ENCODE assay signal across 17 cellular contexts in genomic region chr16:89729863-89730574, GRCh38. TPM values are rescaled to one million over a fixed set of nuclear protein-coding genes. Genes with fewer than 3 reads are reported as not detected.
DNase-seq lines count a peak whose midpoint lies in the region; TF ChIP-seq lines count a peak whose summit lies in the region.
"Had no signal": no experiment of that assay in that cellular context is flagged by ENCODE, and none has a peak within 500 bp of the region (broad histone marks: within the 10 kb centered on the region; RNA-seq: fewer than 3 reads in every experiment).

No MANE protein-coding gene starts in this region.

- peaks cover 89% of the 10 kb centered on the region for H3K36me3 ChIP-seq in suprapubic skin

- no peaks in the 10 kb centered on the region for H3K27me3 ChIP-seq in suprapubic skin
- H3K27me3 ChIP-seq: breast epithelium, heart left ventricle had no signal

- DNase-seq in activated CD4-positive, alpha-beta memory T cell treated with anti-CD3 and anti-CD28 coated beads for 36 hours = no peak
- DNase-seq in activated CD4-positive, alpha-beta memory T cell treated with anti-CD3 and anti-CD28 coated beads, Interleukin-2, amount 10 ng/mL, durations not matched to agents 7 days and 5 days = no peak
- DNase-seq in D341Med (ENCODE audit: low spot score) (peak; percentile 75), astrocyte of the hippocampus (ENCODE audit: low read depth, low spot score) (peak; percentile 41), myocyte (ENCODE audit: low read depth) (peak; percentile 9), suprapubic skin (ENCODE audit: low spot score in 2 of 2) (no peak), NCI-H526 treated with DMSO at 0.1 percent for 48 hours (lab: John Stamatoyannopoulos, UW) (no peak), ecto neural progenitor cell (ENCODE audit: low spot score) (no peak)
- DNase-seq: activated CD4-positive, alpha-beta T cell treated with anti-CD3 and anti-CD28 coated beads for 1 hour; activated naive CD4-positive, alpha-beta T cell treated with anti-CD3 and anti-CD28 coated beads for 36 hours; CD8-positive, alpha-beta memory T cell; effector CD4-positive, alpha-beta T cell; NCI-H510A treated with DMSO at 0.1 percent for 48 hours; PC-3; SK-N-SH had no signal

- no peaks in the 10 kb centered on the region for H3K4me1 ChIP-seq in suprapubic skin
- H3K4me1 ChIP-seq: breast epithelium had no signal

- H3K4me3 ChIP-seq in suprapubic skin = no peak overlapping the region
- H3K4me3 ChIP-seq: breast epithelium, heart left ventricle had no signal

- no peak for TF ChIP-seq EP300 in suprapubic skin (IDR thresholded peaks at IDR 0.05)

- H3K4me3 Mint-ChIP-seq in activated CD4-positive, alpha-beta memory T cell treated with anti-CD3 and anti-CD28 coated beads for 36 hours = no peak overlapping the region
- H3K4me3 Mint-ChIP-seq in activated CD4-positive, alpha-beta memory T cell treated with anti-CD3 and anti-CD28 coated beads, Interleukin-2, amount 10 ng/mL, durations not matched to agents 7 days and 5 days = no peak overlapping the region
- H3K4me3 Mint-ChIP-seq: activated naive CD4-positive, alpha-beta T cell treated with anti-CD3 and anti-CD28 coated beads for 36 hours had no signal

- H3K4me1 Mint-ChIP-seq in activated CD4-positive, alpha-beta memory T cell treated with anti-CD3 and anti-CD28 coated beads for 36 hours (ENCODE audit: low read depth) = peaks cover 34% of the 10 kb centered on the region
- peaks cover 33% of the 10 kb centered on the region for H3K4me1 Mint-ChIP-seq in activated CD4-positive, alpha-beta memory T cell treated with anti-CD3 and anti-CD28 coated beads, Interleukin-2, amount 10 ng/mL, durations not matched to agents 7 days and 5 days

- CTCF ChIA-PET in activated CD4-positive, alpha-beta memory T cell treated with anti-CD3 and anti-CD28 coated beads for 36 hours (lab: Charles Lee) = no interaction called here
- CTCF ChIA-PET in activated CD4-positive, alpha-beta memory T cell treated with anti-CD3 and anti-CD28 coated beads, Interleukin-2, amount 10 ng/mL, durations not matched to agents 7 days and 5 days (lab: Charles Lee) = no interaction called here

- POLR2A ChIA-PET in activated CD4-positive, alpha-beta memory T cell treated with anti-CD3 and anti-CD28 coated beads for 36 hours (lab: Charles Lee) = no interaction called here
- POLR2A ChIA-PET in activated CD4-positive, alpha-beta memory T cell treated with anti-CD3 and anti-CD28 coated beads, Interleukin-2, amount 10 ng/mL, durations not matched to agents 7 days and 5 days (lab: Charles Lee) = no interaction called here

- no peaks in the 10 kb centered on the region for H3K27me3 Mint-ChIP-seq in activated CD4-positive, alpha-beta memory T cell treated with anti-CD3 and anti-CD28 coated beads for 36 hours
- no peaks in the 10 kb centered on the region for H3K27me3 Mint-ChIP-seq in activated CD4-positive, alpha-beta memory T cell treated with anti-CD3 and anti-CD28 coated beads, Interleukin-2, amount 10 ng/mL, durations not matched to agents 7 days and 5 days
- H3K27me3 Mint-ChIP-seq: CD8-positive, alpha-beta memory T cell had no signal

- peak overlapping the region; percentile 23 for H3K27ac Mint-ChIP-seq in activated CD4-positive, alpha-beta memory T cell treated with anti-CD3 and anti-CD28 coated beads for 36 hours
- no peak overlapping the region for H3K27ac Mint-ChIP-seq in activated CD4-positive, alpha-beta memory T cell treated with anti-CD3 and anti-CD28 coated beads, Interleukin-2, amount 10 ng/mL, durations not matched to agents 7 days and 5 days
- H3K27ac Mint-ChIP-seq: activated naive CD4-positive, alpha-beta T cell treated with anti-CD3 and anti-CD28 coated beads for 36 hours had no signal

- no peak overlapping the region for H3K27ac ChIP-seq in suprapubic skin
- H3K27ac ChIP-seq: breast epithelium, heart left ventricle had no signal

- no peak for TF ChIP-seq POLR2A in suprapubic skin (IDR thresholded peaks at IDR 0.05)

- 84% methylated on average over 12 of the region's 13 CpGs for WGBS in suprapubic skin

- H3K36me3 Mint-ChIP-seq in activated CD4-positive, alpha-beta memory T cell treated with anti-CD3 and anti-CD28 coated beads for 36 hours = peaks cover 48% of the 10 kb centered on the region
- H3K36me3 Mint-ChIP-seq in activated CD4-positive, alpha-beta memory T cell treated with anti-CD3 and anti-CD28 coated beads, Interleukin-2, amount 10 ng/mL, durations not matched to agents 7 days and 5 days (ENCODE audit: low read depth) = peaks cover 65% of the 10 kb centered on the region

- no peaks in the 10 kb centered on the region for H3K9me3 Mint-ChIP-seq in activated CD4-positive, alpha-beta memory T cell treated with anti-CD3 and anti-CD28 coated beads for 36 hours
- H3K9me3 Mint-ChIP-seq in activated CD4-positive, alpha-beta memory T cell treated with anti-CD3 and anti-CD28 coated beads, Interleukin-2, amount 10 ng/mL, durations not matched to agents 7 days and 5 days = no peaks in the 10 kb centered on the region
- H3K9me3 Mint-ChIP-seq: activated naive CD4-positive, alpha-beta T cell treated with anti-CD3 and anti-CD28 coated beads for 36 hours; CD8-positive, alpha-beta memory T cell had no signal

- intact Hi-C loops in activated CD4-positive, alpha-beta memory T cell treated with anti-CD3 and anti-CD28 coated beads for 36 hours (cut with micrococcal nuclease) = no loop called here

- no peak for TF ChIP-seq CTCF in suprapubic skin (IDR thresholded peaks at IDR 0.05)

- no peaks in the 10 kb centered on the region for H3K9me3 ChIP-seq in suprapubic skin
- H3K9me3 ChIP-seq: breast epithelium, heart left ventricle, SK-N-SH had no signal

RNA-seq across cellular contexts. Expression of gene ZNF276, which starts 8.7 kb away (rescaled TPM):
- total RNA-seq in activated CD4-positive, alpha-beta memory T cell treated with anti-CD3 and anti-CD28 coated beads for 36 hours = 10 to 100 TPM; 22.1 to 25.6 TPM
- 10 to 100 TPM; 50.4 to 56.5 TPM for total RNA-seq in activated CD4-positive, alpha-beta memory T cell treated with anti-CD3 and anti-CD28 coated beads, Interleukin-2, amount 10 ng/mL, durations not matched to agents 7 days and 5 days
- total RNA-seq in myocyte (11.3 and 19.8 TPM in 2 replicates), suprapubic skin (100 to 1,000 TPM in 1 of 4 donors, 10 to 100 TPM in 3; 39.8 to 106 (median 46.0) TPM)
- 13.4 TPM for polyA plus RNA-seq in myocyte (2012)

RNA-seq across cellular contexts. Expression of gene VPS9D1, which starts 9.3 kb away (rescaled TPM):
- total RNA-seq in activated CD4-positive, alpha-beta memory T cell treated with anti-CD3 and anti-CD28 coated beads for 36 hours = 1 to 10 TPM; 2.9 to 3.2 TPM
- total RNA-seq in activated CD4-positive, alpha-beta memory T cell treated with anti-CD3 and anti-CD28 coated beads, Interleukin-2, amount 10 ng/mL, durations not matched to agents 7 days and 5 days = 1 to 10 TPM; 7.0 to 7.8 TPM
- total RNA-seq in myocyte (10.5 and 10.6 TPM in 2 replicates), suprapubic skin (10 to 100 TPM in 3 of 4 donors, 1 to 10 TPM in 1; 9.1 to 13.5 (median 10.2) TPM)
- polyA plus RNA-seq in myocyte (2012) = 17.9 TPM

RNA-seq across cellular contexts. Expression of gene SPATA2L, which starts 28.5 kb away (rescaled TPM):
- 1 to 10 TPM; 6.8 to 7.6 TPM for total RNA-seq in activated CD4-positive, alpha-beta memory T cell treated with anti-CD3 and anti-CD28 coated beads for 36 hours
- total RNA-seq in activated CD4-positive, alpha-beta memory T cell treated with anti-CD3 and anti-CD28 coated beads, Interleukin-2, amount 10 ng/mL, durations not matched to agents 7 days and 5 days = 10 to 100 TPM in 1 of 2 experiments, 1 to 10 TPM in 1; 9.4 to 10.0 TPM
- 15.0 and 15.4 TPM in 2 replicates for total RNA-seq in myocyte
- polyA plus RNA-seq in myocyte (2012) = 7.7 TPM
- 10 to 100 TPM; 14.1 to 32.3 (median 21.5) TPM for total RNA-seq in suprapubic skin

RNA-seq across cellular contexts. Expression of gene CDK10, which starts 43.5 kb away (rescaled TPM):
- 10 to 100 TPM; 90.0 to 92.4 TPM for total RNA-seq in activated CD4-positive, alpha-beta memory T cell treated with anti-CD3 and anti-CD28 coated beads for 36 hours
- total RNA-seq in activated CD4-positive, alpha-beta memory T cell treated with anti-CD3 and anti-CD28 coated beads, Interleukin-2, amount 10 ng/mL, durations not matched to agents 7 days and 5 days = 10 to 100 TPM; 73.2 to 74.0 TPM
- 43.3 and 43.6 TPM in 2 replicates for total RNA-seq in myocyte
- polyA plus RNA-seq in myocyte (2012) = 105 TPM
- total RNA-seq in suprapubic skin = 100 to 1,000 TPM in 1 of 4 donors, 10 to 100 TPM in 3; 42.8 to 118 (median 55.0) TPM

Comparison
In these comparisons a context has a peak if more than half of its experiments do, and no peak if none do; other contexts are left out.
1. DNase-seq: peak in D341Med (single experiment), astrocyte of the hippocampus (single experiment) and myocyte (single experiment); none in activated CD4-positive, alpha-beta memory T cell treated with anti-CD3 and anti-CD28 coated beads for 36 hours (single experiment), activated CD4-positive, alpha-beta memory T cell treated with anti-CD3 and anti-CD28 coated beads, Interleukin-2, amount 10 ng/mL, durations not matched to agents 7 days and 5 days (single experiment), suprapubic skin (0 of 2), NCI-H526 treated with DMSO at 0.1 percent for 48 hours (single experiment) and ecto neural progenitor cell (single experiment).